9 cellular contexts compared by ENCODE assay signal in the genomic region with DNA sequence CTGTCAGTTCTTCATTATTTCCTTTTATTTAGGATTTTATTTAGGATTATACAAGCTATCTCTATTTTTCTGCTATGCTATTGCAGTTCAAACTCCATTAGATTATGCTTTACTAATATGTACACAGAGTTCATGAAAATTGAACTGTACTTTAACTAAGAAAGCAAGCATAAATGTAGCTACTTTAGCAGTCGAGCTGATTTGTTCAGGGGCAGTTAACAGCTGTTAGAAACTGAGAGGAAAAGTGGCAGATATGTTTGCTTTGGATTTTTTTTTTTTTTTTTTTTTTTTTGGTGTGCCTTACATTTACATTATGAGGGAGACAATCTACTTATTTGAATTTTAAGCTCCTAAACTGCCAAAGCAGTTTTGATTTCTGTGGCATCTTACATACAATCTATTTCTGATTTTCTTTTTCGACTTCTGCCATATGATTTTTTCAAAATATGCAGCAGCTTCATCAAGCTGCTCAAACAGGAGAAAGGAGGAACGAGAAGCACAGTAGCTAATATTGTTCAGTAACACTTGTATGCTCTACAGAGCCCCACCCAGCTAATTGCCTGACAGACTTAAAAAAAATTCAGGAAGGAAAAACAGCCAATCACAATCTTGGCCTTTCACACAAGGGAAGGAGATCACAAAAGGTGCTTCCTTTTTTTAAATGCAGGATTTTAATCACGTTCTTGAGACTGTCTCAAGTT.
DNase-seq lines count a peak whose midpoint lies in the region; ATAC-seq, FAIRE-seq and TF ChIP-seq lines count a peak whose summit lies in the region.
"Had no signal": no experiment of that assay in that cellular context is flagged by ENCODE, and none has a peak within 500 bp of the region (broad histone marks: within the 10 kb centered on the region; RNA-seq: fewer than 3 reads in every experiment).

No MANE protein-coding gene starts in this region.

- no peak for TF ChIP-seq POLR2A in GM12891 (IDR thresholded peaks at IDR 0.05; ENCODE audit: low read depth, low read length)

- FAIRE-seq in GM12891 (lab: Jason Lieb, UNC) (peak; percentile 83), islet of Langerhans (lab: Jason Lieb, UNC) (peak; percentile 97)

- no peak for DNase-seq in GM12891 (ENCODE audit: insufficient read length, low spot score)
- DNase-seq in Kasumi-1 (lab: John Stamatoyannopoulos, UW), result peak; percentile 40 to 48
- DNase-seq in NOMO-1 treated with dmso at 0.1 percent for 144 hours (lab: John Stamatoyannopoulos, UW; ENCODE audit: unreplicated experiment), result peak; percentile 91
- DNase-seq in HuH-7.5 (ENCODE audit: low spot score), result no peak
- DNase-seq in amygdala (lab: John Stamatoyannopoulos, UW), result no peak
- no peak for DNase-seq in cerebellum (ENCODE audit: low spot score)
- DNase-seq: stimulated activated naive CD4-positive, alpha-beta T cell had no signal

- ATAC-seq in HG03439 (IDR thresholded peaks at IDR 0.05; ENCODE audit: unreplicated experiment), result no peak

TF ChIP-seq in GM12891, 5 proteins besides CTCF, POLR2A, EP300 and RAD21:
- no peak for TF ChIP-seq SPI1 (IDR thresholded peaks at IDR 0.05; ENCODE audit: low read depth, low read length)
- TF ChIP-seq POU2F2 (IDR thresholded peaks at IDR 0.05; ENCODE audit: low read depth, low read length), result no peak
- no peak for TF ChIP-seq PAX5 (IDR thresholded peaks at IDR 0.05; ENCODE audit: insufficient read depth, low read length, severe bottlenecking)
- no peak for TF ChIP-seq TAF1 (IDR thresholded peaks at IDR 0.05; ENCODE audit: low read depth, low read length)
- TF ChIP-seq POLR2AphosphoS5 (IDR thresholded peaks at IDR 0.05; ENCODE audit: low read depth, low read length), result no peak

Comparison
In these comparisons a context has a peak if more than half of its experiments do, and no peak if none do; other contexts are left out.
1. DNase-seq: peak in Kasumi-1 (2 of 2) and NOMO-1 treated with dmso at 0.1 percent for 144 hours (single experiment); none in GM12891 (single experiment), HuH-7.5 (single experiment), amygdala (0 of 56) and cerebellum (single experiment).